Comparison of ENCODE assay signal across 8 cellular contexts in the genomic region with DNA sequence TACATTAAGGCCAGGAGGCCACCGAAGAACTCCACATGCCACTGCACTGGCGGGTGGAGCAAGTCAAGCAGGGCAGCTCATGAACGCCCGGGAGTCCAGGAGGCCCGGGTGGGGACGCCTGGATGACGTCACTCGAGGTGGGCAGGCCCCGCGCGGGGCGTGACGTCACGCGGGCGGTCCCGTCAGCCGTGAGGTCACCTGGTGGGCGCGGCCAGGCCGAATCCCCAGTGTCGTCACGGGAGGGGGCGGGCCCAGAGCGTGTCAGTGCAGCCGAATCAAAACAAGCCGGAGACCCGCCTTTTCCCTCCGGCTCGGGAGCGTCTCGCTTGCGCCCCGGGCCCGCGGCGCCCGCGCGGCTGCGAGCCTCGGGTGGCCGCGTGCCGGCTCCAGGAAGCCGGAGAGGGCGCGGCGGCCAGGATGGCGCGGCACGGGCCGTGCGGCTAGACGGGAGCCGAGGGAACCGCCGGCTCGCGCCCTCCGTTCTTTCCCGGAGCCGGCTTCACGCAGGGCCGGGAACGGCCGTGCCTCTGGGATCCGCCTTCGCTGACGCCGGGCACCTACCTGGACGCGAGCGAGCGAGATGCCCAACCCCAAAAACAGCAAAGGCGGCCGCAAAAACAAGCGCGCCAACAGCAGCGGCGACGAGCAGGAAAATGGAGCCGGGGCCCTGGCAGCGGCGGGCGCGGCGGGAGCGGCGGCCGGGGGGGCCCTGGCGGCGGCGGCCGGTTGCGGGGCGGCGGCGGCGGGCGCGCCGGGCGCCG. TPM values are rescaled to one million over a fixed set of nuclear protein-coding genes. Genes with fewer than 3 reads are reported as not detected.
A peak's percentile ranks its signal among the peaks of the same experiment; 100 is the strongest.
DNase-seq lines count a peak whose midpoint lies in the region; ATAC-seq and TF ChIP-seq lines count a peak whose summit lies in the region.

A gene with protein sequence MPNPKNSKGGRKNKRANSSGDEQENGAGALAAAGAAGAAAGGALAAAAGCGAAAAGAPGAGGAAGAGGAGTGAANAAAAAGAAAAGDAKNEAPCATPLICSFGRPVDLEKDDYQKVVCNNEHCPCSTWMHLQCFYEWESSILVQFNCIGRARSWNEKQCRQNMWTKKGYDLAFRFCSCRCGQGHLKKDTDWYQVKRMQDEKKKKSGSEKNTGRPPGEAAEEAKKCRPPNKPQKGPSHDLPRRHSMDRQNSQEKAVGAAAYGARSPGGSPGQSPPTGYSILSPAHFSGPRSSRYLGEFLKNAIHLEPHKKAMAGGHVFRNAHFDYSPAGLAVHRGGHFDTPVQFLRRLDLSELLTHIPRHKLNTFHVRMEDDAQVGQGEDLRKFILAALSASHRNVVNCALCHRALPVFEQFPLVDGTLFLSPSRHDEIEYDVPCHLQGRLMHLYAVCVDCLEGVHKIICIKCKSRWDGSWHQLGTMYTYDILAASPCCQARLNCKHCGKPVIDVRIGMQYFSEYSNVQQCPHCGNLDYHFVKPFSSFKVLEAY (plus strand): TSS at position 264 of the 761 bp plus-strand sequence. CDS start 317 bp downstream, at position 581.

- peak within 1 kb of the TSS; percentile 71 to 93 (median 84) for H3K4me3 ChIP-seq in Peyer's patch
- peak within 1 kb of the TSS; percentile 80 to 82 for H3K4me3 ChIP-seq in muscle layer of colon (ENCODE audit: low read depth in 1 of 2, low read length in 2 of 2)

- H3K27me3 ChIP-seq in Peyer's patch (no peaks in the 10 kb centered on the region), muscle layer of colon (ENCODE audit: control insufficient read depth in 1 of 2, insufficient read depth in 2 of 2, low read length in 2 of 2) (no peaks in the 10 kb centered on the region)

- TF ChIP-seq POLR2A in Peyer's patch (IDR thresholded peaks at IDR 0.05): peak; percentile 82 to 94

- H3K4me1 ChIP-seq in Peyer's patch: peaks cover 0 to 16% (median 4%) of the 10 kb centered on the region in 4 donors
- peaks cover 28% of the 10 kb centered on the region for H3K4me1 ChIP-seq in muscle layer of colon (ENCODE audit: insufficient read depth, low read length)

- H3K36me3 ChIP-seq in Peyer's patch (no peaks in the 10 kb centered on the region), muscle layer of colon (ENCODE audit: insufficient read depth, low read length) (no peaks in the 10 kb centered on the region)

- H3K27ac ChIP-seq in Peyer's patch: peak within 1 kb of the TSS; percentile 98 to 99 (median 99)
- peak within 1 kb of the TSS; percentile 85 for H3K27ac ChIP-seq in muscle layer of colon (ENCODE audit: low read depth, low read length)

- H3K9ac ChIP-seq in muscle layer of colon (ENCODE audit: low read length): peak within 1 kb of the TSS; percentile 65

- no peak for TF ChIP-seq CTCF in Peyer's patch (IDR thresholded peaks at IDR 0.05)

- DNase-seq in DMS153 treated with DMSO at 0.1 percent for 48 hours (lab: John Stamatoyannopoulos, UW; ENCODE audit: unreplicated experiment): peak; percentile 80
- DNase-seq in KG1 (lab: John Stamatoyannopoulos, UW): peak; percentile 61
- DNase-seq in Peyer's patch: peak; percentile 99
- peak; percentile 100 for DNase-seq in activated T-cell treated with anti-CD3 and anti-CD28 coated beads, Interleukin-2, amount 50 U/mL, for 48 hours
- peak; percentile 98 to 99 for DNase-seq in stimulated activated CD8-positive, alpha-beta memory T cell treated with anti-CD3 and anti-CD28 coated beads, Interleukin-7, amount 100 ng/mL, for 1 hour (ENCODE audit: low read depth in 2 of 2)

- H3K9me3 ChIP-seq in Peyer's patch (no peaks in the 10 kb centered on the region), muscle layer of colon (ENCODE audit: low read length) (no peaks in the 10 kb centered on the region)

- ATAC-seq in GM21737 (IDR thresholded peaks at IDR 0.05; ENCODE audit: unreplicated experiment) (peak; percentile 89), esophagus mucosa (peak; percentile 97)

RNA-seq across cellular contexts. Expression of the gene that starts here (rescaled TPM):
- total RNA-seq in Peyer's patch: 10 to 100 TPM; 43.6 to 60.9 (median 51.6) TPM
- total RNA-seq in esophagus mucosa: 23.6 TPM

Comparison
In these comparisons a context has a peak if more than half of its experiments do, and no peak if none do; other contexts are left out.
1. Peak in every context shown above with its lines: DNase-seq, ATAC-seq, H3K4me3 ChIP-seq and H3K27ac ChIP-seq.